1 cellular context compared by ENCODE assay signal in the genomic region with DNA sequence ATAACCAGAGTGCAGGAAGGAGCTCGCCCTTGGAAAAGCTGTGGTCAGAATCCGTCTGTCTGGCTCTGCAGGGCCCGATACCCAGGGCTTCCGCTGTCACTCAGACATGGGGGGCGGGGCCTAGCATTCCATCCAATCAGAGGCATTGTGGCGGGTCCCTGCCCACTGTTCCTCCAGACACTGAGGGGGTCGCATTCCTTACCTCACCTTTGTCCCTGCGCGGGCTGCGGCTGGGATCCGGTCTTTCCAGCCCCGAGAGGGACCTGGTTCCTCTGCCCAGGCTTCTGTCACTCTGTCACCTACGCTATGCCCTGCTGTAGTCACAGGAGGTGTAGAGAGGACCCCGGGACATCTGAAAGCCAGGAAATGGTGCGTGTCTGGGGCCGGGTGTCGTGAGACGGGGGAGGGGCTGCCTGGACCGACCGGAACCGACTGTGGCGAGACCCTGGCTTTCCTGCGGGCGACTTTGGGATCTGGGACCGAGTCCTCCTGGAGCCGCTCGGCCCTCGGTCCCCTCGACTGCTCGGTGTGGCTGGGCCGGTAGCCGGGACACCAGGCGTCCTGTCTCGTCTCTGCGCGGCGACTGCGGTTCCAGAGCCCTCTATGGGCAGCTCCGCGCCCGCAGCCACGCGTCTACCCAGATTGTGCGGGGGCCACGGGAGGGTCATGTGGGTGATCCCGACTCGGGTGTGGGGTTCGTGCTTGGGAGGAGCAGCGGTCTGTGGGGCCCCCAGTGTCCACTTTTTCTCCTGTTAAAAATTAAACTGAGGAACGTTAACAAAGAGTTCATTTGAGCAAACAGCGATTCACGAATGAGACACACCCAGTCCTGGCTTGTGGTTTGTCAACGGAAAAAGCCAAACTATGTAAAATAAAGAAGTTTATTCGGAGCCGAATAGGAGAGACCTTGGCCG.
TF ChIP-seq lines count a peak whose summit lies in the region.

Gene ZNF69 (plus strand): TSS at position 165 of the 914 bp plus-strand sequence. CDS start 142 bp downstream, at position 307.

TF ChIP-seq in K562, 482 proteins besides CTCF, POLR2A, EP300 and RAD21 (continued from another document and continues in another):
- TF ChIP-seq KDM4B (IDR thresholded peaks at IDR 0.05; ENCODE audit: borderline replicate concordance in 2 of 2, low read depth in 1 of 2) (peak in 1 of 2 experiments; percentile 71; a peak in 1 of 4 replicates), TAF1 (IDR thresholded peaks at IDR 0.05; ENCODE audit: control insufficient read depth, extremely low read depth, insufficient read depth, low read length, severe bottlenecking) (peak; percentile 14), SNIP1 (IDR thresholded peaks at IDR 0.05; ENCODE audit: low read depth) (no peak), SMAD2 (IDR thresholded peaks at IDR 0.05; ENCODE audit: low read depth, low read length) (no peak), HNRNPLL (IDR thresholded peaks at IDR 0.05; ENCODE audit: low read depth, low read length, poor library complexity, severe bottlenecking) (peak; percentile 65), ZC3H4 (CRISPR knock-in tag; IDR thresholded peaks at IDR 0.05; ENCODE audit: borderline replicate concordance) (no peak), TBP (optimal IDR thresholded peaks at IDR 0.05; ENCODE audit: low read depth, low read length) (peak; percentile 35), TBL1XR1 (IDR thresholded peaks at IDR 0.05; ENCODE audit: low read length in 2 of 2) (no peak; a peak in 1 of 4 replicates), ATF4 (CRISPR knock-in tag; IDR thresholded peaks at IDR 0.05) (no peak), ZNF79 (CRISPR knock-in tag; IDR thresholded peaks at IDR 0.05; ENCODE audit: low read depth) (no peak), HNRNPL (IDR thresholded peaks at IDR 0.05; ENCODE audit: low read depth, low read length) (0 out of 2 replicates have a peak, but pooled peaks have one; percentile 19), MCM3 (IDR thresholded peaks at IDR 0.05) (no peak), ZNF707 (CRISPR knock-in tag; conservative IDR thresholded peaks at IDR 0.05) (no peak), MYC (IDR thresholded peaks at IDR 0.05; ENCODE audit: low read depth, low read length) (peak; percentile 48), MYC (CRISPR knock-in tag; IDR thresholded peaks at IDR 0.05; ENCODE audit: borderline replicate concordance, low read depth) (no peak), CAMTA2 (CRISPR knock-in tag; conservative IDR thresholded peaks at IDR 0.05) (no peak), SMARCE1 (IDR thresholded peaks at IDR 0.05) (0 out of 2 replicates have a peak, but pooled peaks have one; percentile 35), SRSF3 (IDR thresholded peaks at IDR 0.05; ENCODE audit: insufficient read depth, low read length) (no peak), ZNF766 (CRISPR knock-in tag; conservative IDR thresholded peaks at IDR 0.05) (no peak), USF1 (CRISPR knock-in tag; IDR thresholded peaks at IDR 0.05) (peak; percentile 30; the same call in 1 of the 2 replicates), CBX2 (IDR thresholded peaks at IDR 0.05; ENCODE audit: insufficient read depth, low read length, poor library complexity, severe bottlenecking) (no peak), CTBP1 (IDR thresholded peaks at IDR 0.05; ENCODE audit: borderline replicate concordance) (peak; percentile 18; the same call in 1 of the 2 replicates), CHD1 (IDR thresholded peaks at IDR 0.05; ENCODE audit: low read length) (peak; percentile 52), RHOXF2B (CRISPR knock-in tag; conservative IDR thresholded peaks at IDR 0.05) (no peak), UBTF (IDR thresholded peaks at IDR 0.05; ENCODE audit: borderline replicate concordance in 1 of 2, low read depth in 2 of 2, low read length in 2 of 2) (peak; percentile 57 to 76; a peak in 1 of 4 replicates), RBBP5 (IDR thresholded peaks at IDR 0.05; ENCODE audit: borderline replicate concordance, insufficient read depth, low read length, poor library complexity, severe bottlenecking) (peak; percentile 67), ETV5 (CRISPR knock-in tag; IDR thresholded peaks at IDR 0.05; ENCODE audit: low read depth) (no peak), CREM (IDR thresholded peaks at IDR 0.05; ENCODE audit: low read depth) (peak; percentile 21), FIP1L1 (IDR thresholded peaks at IDR 0.05; ENCODE audit: low read depth, low read length, poor library complexity, severe bottlenecking) (peak; percentile 32), PKNOX1 (IDR thresholded peaks at IDR 0.05) (peak; percentile 98), RBFOX2 (IDR thresholded peaks at IDR 0.05; ENCODE audit: low read depth, low read length) (peak; percentile 79), KDM5B (IDR thresholded peaks at IDR 0.05; ENCODE audit: insufficient replicate concordance, low read depth, low read length) (peak; percentile 44), ZBTB7A (IDR thresholded peaks at IDR 0.05; ENCODE audit: borderline replicate concordance, control insufficient read depth, low read depth, low read length) (peak; percentile 29; the same call in 1 of the 2 replicates), ZNF764 (CRISPR knock-in tag; IDR thresholded peaks at IDR 0.05; ENCODE audit: low read depth) (no peak), ZBTB1 (CRISPR knock-in tag; IDR thresholded peaks at IDR 0.05; ENCODE audit: borderline replicate concordance, low read depth) (peak; percentile 94), ZNF507 (tag; conservative IDR thresholded peaks at IDR 0.05) (no peak), ETS2 (tag; IDR thresholded peaks at IDR 0.05; ENCODE audit: borderline replicate concordance, poor library complexity, severe bottlenecking) (no peak), ESRRB (CRISPR knock-in tag; IDR thresholded peaks at IDR 0.05; ENCODE audit: borderline replicate concordance) (no peak), POLR2H (tag; IDR thresholded peaks at IDR 0.05; ENCODE audit: low read depth) (no peak), RB1 (IDR thresholded peaks at IDR 0.05; ENCODE audit: low read depth) (0 out of 2 replicates have a peak, but pooled peaks have one; percentile 19), MTA1 (IDR thresholded peaks at IDR 0.05; ENCODE audit: borderline replicate concordance) (0 out of 2 replicates have a peak, but pooled peaks have one; percentile 23), PCBP1 (IDR thresholded peaks at IDR 0.05; ENCODE audit: low read depth, low read length, poor library complexity, severe bottlenecking) (no peak), PPARD (CRISPR knock-in tag; IDR thresholded peaks at IDR 0.05) (no peak), NFYB (IDR thresholded peaks at IDR 0.05; ENCODE audit: extremely low read depth, insufficient read length) (peak; percentile 87), MYNN (IDR thresholded peaks at IDR 0.05) (0 out of 2 replicates have a peak, but pooled peaks have one; percentile 14), MYNN (CRISPR knock-in tag; IDR thresholded peaks at IDR 0.05) (no peak), TRIM24 (IDR thresholded peaks at IDR 0.05) (no peak), CBX1 (IDR thresholded peaks at IDR 0.05; ENCODE audit: low read depth) (0 out of 2 replicates have a peak, but pooled peaks have one; percentile 23), ZKSCAN3 (CRISPR knock-in tag; IDR thresholded peaks at IDR 0.05) (no peak), ZNF140 (CRISPR knock-in tag; IDR thresholded peaks at IDR 0.05) (no peak), FOXJ3 (CRISPR knock-in tag; IDR thresholded peaks at IDR 0.05) (no peak)
- TF ChIP-seq, protein P1, sequence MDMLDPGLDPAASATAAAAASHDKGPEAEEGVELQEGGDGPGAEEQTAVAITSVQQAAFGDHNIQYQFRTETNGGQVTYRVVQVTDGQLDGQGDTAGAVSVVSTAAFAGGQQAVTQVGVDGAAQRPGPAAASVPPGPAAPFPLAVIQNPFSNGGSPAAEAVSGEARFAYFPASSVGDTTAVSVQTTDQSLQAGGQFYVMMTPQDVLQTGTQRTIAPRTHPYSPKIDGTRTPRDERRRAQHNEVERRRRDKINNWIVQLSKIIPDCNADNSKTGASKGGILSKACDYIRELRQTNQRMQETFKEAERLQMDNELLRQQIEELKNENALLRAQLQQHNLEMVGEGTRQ (CRISPR knock-in tag; IDR thresholded peaks at IDR 0.05), result peak; percentile 26; the same call in 1 of the 2 replicates
- TF ChIP-seq, protein P2, sequence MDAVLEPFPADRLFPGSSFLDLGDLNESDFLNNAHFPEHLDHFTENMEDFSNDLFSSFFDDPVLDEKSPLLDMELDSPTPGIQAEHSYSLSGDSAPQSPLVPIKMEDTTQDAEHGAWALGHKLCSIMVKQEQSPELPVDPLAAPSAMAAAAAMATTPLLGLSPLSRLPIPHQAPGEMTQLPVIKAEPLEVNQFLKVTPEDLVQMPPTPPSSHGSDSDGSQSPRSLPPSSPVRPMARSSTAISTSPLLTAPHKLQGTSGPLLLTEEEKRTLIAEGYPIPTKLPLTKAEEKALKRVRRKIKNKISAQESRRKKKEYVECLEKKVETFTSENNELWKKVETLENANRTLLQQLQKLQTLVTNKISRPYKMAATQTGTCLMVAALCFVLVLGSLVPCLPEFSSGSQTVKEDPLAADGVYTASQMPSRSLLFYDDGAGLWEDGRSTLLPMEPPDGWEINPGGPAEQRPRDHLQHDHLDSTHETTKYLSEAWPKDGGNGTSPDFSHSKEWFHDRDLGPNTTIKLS (IDR thresholded peaks at IDR 0.05; ENCODE audit: borderline replicate concordance, low read depth), result 0 out of 2 replicates have a peak, but pooled peaks have one; percentile 40
- TF ChIP-seq, protein P3, sequence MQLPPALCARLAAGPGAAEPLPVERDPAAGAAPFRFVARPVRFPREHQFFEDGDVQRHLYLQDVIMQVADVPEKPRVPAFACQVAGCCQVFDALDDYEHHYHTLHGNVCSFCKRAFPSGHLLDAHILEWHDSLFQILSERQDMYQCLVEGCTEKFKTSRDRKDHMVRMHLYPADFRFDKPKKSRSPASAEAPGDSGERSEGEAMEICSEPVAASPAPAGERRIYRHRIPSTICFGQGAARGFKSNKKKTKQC (CRISPR knock-in tag; IDR thresholded peaks at IDR 0.05), result no peak
- TF ChIP-seq, protein P4, sequence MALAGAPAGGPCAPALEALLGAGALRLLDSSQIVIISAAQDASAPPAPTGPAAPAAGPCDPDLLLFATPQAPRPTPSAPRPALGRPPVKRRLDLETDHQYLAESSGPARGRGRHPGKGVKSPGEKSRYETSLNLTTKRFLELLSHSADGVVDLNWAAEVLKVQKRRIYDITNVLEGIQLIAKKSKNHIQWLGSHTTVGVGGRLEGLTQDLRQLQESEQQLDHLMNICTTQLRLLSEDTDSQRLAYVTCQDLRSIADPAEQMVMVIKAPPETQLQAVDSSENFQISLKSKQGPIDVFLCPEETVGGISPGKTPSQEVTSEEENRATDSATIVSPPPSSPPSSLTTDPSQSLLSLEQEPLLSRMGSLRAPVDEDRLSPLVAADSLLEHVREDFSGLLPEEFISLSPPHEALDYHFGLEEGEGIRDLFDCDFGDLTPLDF (CRISPR knock-in tag; IDR thresholded peaks at IDR 0.05), result no peak
